In the genomic region with DNA sequence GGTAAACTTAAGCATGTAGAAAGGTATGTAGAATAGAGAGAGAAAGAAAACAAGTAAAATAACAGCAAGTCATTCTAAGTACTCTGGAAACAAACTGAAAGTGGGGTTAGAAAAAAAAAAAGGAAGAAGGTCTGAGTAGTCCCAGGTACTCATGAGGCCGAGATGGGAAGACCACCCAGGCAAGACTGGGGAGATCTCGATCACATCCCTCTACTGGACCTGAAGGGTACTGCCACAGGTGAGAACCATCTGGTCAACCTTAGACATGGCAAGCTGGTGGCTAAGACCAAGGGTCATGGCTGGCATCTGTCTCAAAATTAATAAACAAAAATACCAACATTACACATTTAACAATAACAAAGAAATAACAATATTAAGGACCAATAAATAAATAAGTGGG, we compare ENCODE assay signal across 12 cellular contexts. TPM values are rescaled to one million over a fixed set of nuclear protein-coding genes. Genes with fewer than 3 reads are reported as not detected.
DNase-seq lines count a peak whose midpoint lies in the region; ATAC-seq and TF ChIP-seq lines count a peak whose summit lies in the region.
"Had no signal": no experiment of that assay in that cellular context is flagged by ENCODE, and none has a peak within 500 bp of the region (broad histone marks: within the 10 kb centered on the region; RNA-seq: fewer than 3 reads in every experiment).

No MANE protein-coding gene starts in this region.

- no peaks in the 10 kb centered on the region for H3K27me3 Mint-ChIP-seq in endodermal cell (ENCODE audit: insufficient read depth)

- H3K4me1 ChIP-seq in endodermal cell (ENCODE audit: control insufficient read depth, insufficient read depth, low read length) (no peaks in the 10 kb centered on the region), smooth muscle cell (ENCODE audit: low read depth) (no peaks in the 10 kb centered on the region)

- H3K27ac ChIP-seq in endodermal cell (ENCODE audit: low read depth, low read length) (no peak overlapping the region), smooth muscle cell (ENCODE audit: low read depth) (no peak overlapping the region)

- H3K9ac ChIP-seq in endodermal cell (ENCODE audit: extremely low read depth, low read length, poor library complexity, severe bottlenecking): no peak overlapping the region
- H3K9ac ChIP-seq in smooth muscle cell (ENCODE audit: low read depth): no peak overlapping the region

- H3K4me3 Mint-ChIP-seq in endodermal cell: no peak overlapping the region
- H3K4me3 Mint-ChIP-seq: CD14-positive monocyte had no signal

- H3K27me3 ChIP-seq in endodermal cell (ENCODE audit: control insufficient read depth, insufficient read depth, low read length, poor library complexity, severe bottlenecking) (no peaks in the 10 kb centered on the region), smooth muscle cell (ENCODE audit: low read depth) (no peaks in the 10 kb centered on the region)

- H3K36me3 ChIP-seq in endodermal cell (ENCODE audit: control insufficient read depth, insufficient read depth, low read length) (no peaks in the 10 kb centered on the region), smooth muscle cell (ENCODE audit: low read depth) (no peaks in the 10 kb centered on the region)

- no peaks in the 10 kb centered on the region for H3K79me2 ChIP-seq in smooth muscle cell (ENCODE audit: low read depth)

- H3K4me3 ChIP-seq in endodermal cell (ENCODE audit: low read length) (peak overlapping the region; percentile 44), smooth muscle cell (no peak overlapping the region)
- H3K4me3 ChIP-seq: lung had no signal

- H3K9me3 Mint-ChIP-seq in activated naive CD4-positive, alpha-beta T cell treated with anti-CD3 and anti-CD28 coated beads, Interleukin-2, amount 50 U/mL, for 72 hours: peaks cover 19 to 32% of the 10 kb centered on the region in 2 donors
- H3K9me3 Mint-ChIP-seq in endodermal cell: peaks cover 73% of the 10 kb centered on the region

- ATAC-seq in activated naive CD4-positive, alpha-beta T cell treated with anti-CD3 and anti-CD28 coated beads, Interleukin-2, amount 50 U/mL, for 72 hours: peak; percentile 41 to 54
- no peak for ATAC-seq in HG03095 (IDR thresholded peaks at IDR 0.05; ENCODE audit: unreplicated experiment)

- H3K36me3 Mint-ChIP-seq in activated naive CD4-positive, alpha-beta T cell treated with anti-CD3 and anti-CD28 coated beads, Interleukin-2, amount 50 U/mL, for 72 hours: peaks cover 15 to 20% of the 10 kb centered on the region in 2 donors
- peaks cover 13% of the 10 kb centered on the region for H3K36me3 Mint-ChIP-seq in endodermal cell (ENCODE audit: low read depth)

- no peaks in the 10 kb centered on the region for H3K4me1 Mint-ChIP-seq in endodermal cell
- H3K4me1 Mint-ChIP-seq: CD14-positive monocyte had no signal

- no peaks in the 10 kb centered on the region for H3F3A ChIP-seq in smooth muscle cell (ENCODE audit: low read depth)

- DNase-seq in activated naive CD4-positive, alpha-beta T cell treated with anti-CD3 and anti-CD28 coated beads, Interleukin-2, amount 50 U/mL, for 72 hours (ENCODE audit: low spot score in 2 of 2): no peak
- no peak for DNase-seq in activated naive CD4-positive, alpha-beta T cell (lab: John Stamatoyannopoulos, UW)
- DNase-seq in NAMALWA (ENCODE audit: low spot score) (peak; percentile 69), endodermal cell (peak; percentile 74), smooth muscle cell (lab: John Stamatoyannopoulos, UW; ENCODE audit: unreplicated experiment) (no peak), hypothalamus (lab: John Stamatoyannopoulos, UW) (no peak), hippocampal formation (lab: John Stamatoyannopoulos, UW) (no peak)
- DNase-seq: aorta, NCI-H345 had no signal

- H3K9me3 ChIP-seq in endodermal cell (ENCODE audit: control insufficient read depth, low read length): peaks cover 52% of the 10 kb centered on the region
- peaks cover under 1% of the 10 kb centered on the region for H3K9me3 ChIP-seq in smooth muscle cell (replicated peaks; ENCODE audit: low read depth)

- 84% methylated on average over 2 of the region's 2 CpGs; no CpG with 5 or more reads in 1 of the 2 experiments for WGBS in endodermal cell (ENCODE audit: insufficient coverage in 1 of 2, insufficient read length in 1 of 2), 2 experiments
- WGBS in smooth muscle cell (ENCODE audit: low lambda C conversion rate): 63% methylated on average over 2 of the region's 2 CpGs

- peak; percentile 66 for TF ChIP-seq CTCF in endodermal cell (conservative IDR thresholded peaks at IDR 0.05)
- peak; percentile 7 for TF ChIP-seq CTCF in smooth muscle cell (IDR thresholded peaks at IDR 0.05; ENCODE audit: borderline replicate concordance, insufficient read depth, poor library complexity, severe bottlenecking)

- no peaks in the 10 kb centered on the region for H4K20me1 ChIP-seq in smooth muscle cell (ENCODE audit: low read depth)

- no peak overlapping the region for H2AFZ ChIP-seq in smooth muscle cell (ENCODE audit: low read depth)

- H3K4me2 ChIP-seq in smooth muscle cell: no peak overlapping the region

- H3K27ac Mint-ChIP-seq in activated naive CD4-positive, alpha-beta T cell treated with anti-CD3 and anti-CD28 coated beads, Interleukin-2, amount 50 U/mL, for 72 hours: no peak overlapping the region
- H3K27ac Mint-ChIP-seq in endodermal cell: no peak overlapping the region
- H3K27ac Mint-ChIP-seq: CD14-positive monocyte had no signal

RNA-seq across cellular contexts. Expression of gene ZNF724, which starts 36.3 kb away (rescaled TPM):
- 10 to 100 TPM; 13.4 to 20.4 TPM for total RNA-seq in activated naive CD4-positive, alpha-beta T cell treated with anti-CD3 and anti-CD28 coated beads, Interleukin-2, amount 50 U/mL, for 72 hours
- total RNA-seq in endodermal cell: 10 to 100 TPM; 49.8 to 62.1 TPM
- 15.7 TPM for polyA plus RNA-seq in endodermal cell (2013, experiment 1 of 2)
- polyA plus RNA-seq in endodermal cell (2013, experiment 2 of 2): 18.1 TPM
- total RNA-seq in smooth muscle cell: 4.0 and 8.6 TPM in 2 replicates
- 0.57 and 2.3 TPM in 2 replicates for polyA plus RNA-seq in smooth muscle cell

Comparison
In these comparisons a context has a peak if more than half of its experiments do, and no peak if none do; other contexts are left out.
1. DNase-seq: peak in NAMALWA (single experiment) and endodermal cell (single experiment); none in activated naive CD4-positive, alpha-beta T cell treated with anti-CD3 and anti-CD28 coated beads, Interleukin-2, amount 50 U/mL, for 72 hours (0 of 2), activated naive CD4-positive, alpha-beta T cell (0 of 4), smooth muscle cell (single experiment), hypothalamus (0 of 51) and hippocampal formation (0 of 2).